ENCODE assay signal across 8 cellular contexts in genomic region chr10:96863922-96864543, GRCh38. TPM values are rescaled to one million over a fixed set of nuclear protein-coding genes. Genes with fewer than 3 reads are reported as not detected.
DNase-seq lines count a peak whose midpoint lies in the region; ATAC-seq and TF ChIP-seq lines count a peak whose summit lies in the region.

No MANE protein-coding gene starts in this region.

- H3K4me1 ChIP-seq in PC-3 (ENCODE audit: insufficient read depth, low read length): peaks cover 20% of the 10 kb centered on the region

- H3K9me3 ChIP-seq in PC-3 (ENCODE audit: low read length): no peaks in the 10 kb centered on the region

- H3K4me3 ChIP-seq in PC-3 (ENCODE audit: low read length): peak overlapping the region; percentile 9; the same call in 1 of the 2 replicates

- TF ChIP-seq CTCF in PC-3 (conservative IDR thresholded peaks at IDR 0.05; ENCODE audit: low read depth, low read length): no peak

- H3K79me2 ChIP-seq in PC-3 (ENCODE audit: low read length): peaks cover 73% of the 10 kb centered on the region

- ATAC-seq in HG02970 (IDR thresholded peaks at IDR 0.05; ENCODE audit: low FRiP score, unreplicated experiment): peak; percentile 60
- ATAC-seq in PC-3: peak; percentile 93

- H3F3A ChIP-seq in PC-3 (ENCODE audit: low read length, unreplicated experiment): peaks cover 7% of the 10 kb centered on the region

- H2AFZ ChIP-seq in PC-3 (ENCODE audit: low read length): no peak overlapping the region

- no peaks in the 10 kb centered on the region for H3K27me3 ChIP-seq in PC-3 (ENCODE audit: low read length)

- CTCF ChIA-PET in PC-3 (lab: Charles Lee): no interaction called here

- POLR2A ChIA-PET in PC-3 (lab: Charles Lee; ENCODE audit: unreplicated experiment): interaction anchor here (0.6 kb wide), 2 partner anchors 136 to 161 kb away, joined by 3 to 8 read pairs; no protein-coding TSS in a partner anchor

- peak overlapping the region; percentile 77 for H3K4me2 ChIP-seq in PC-3 (ENCODE audit: low read length)

- no TSS peak for BruUV-seq in PC-3 (replicated peaks; lab: Mats Ljungman, UMichigan)

- intact Hi-C loops in PC-3 (cut with micrococcal nuclease): loop anchor here (5.0 kb wide), 1 partner anchor 38 kb away; no protein-coding TSS in a partner anchor
- intact Hi-C loops in head of caudate nucleus (cut with DNase I): no loop called here

- H3K9ac ChIP-seq in PC-3 (ENCODE audit: low read length): no peak overlapping the region

- H3K27ac ChIP-seq in PC-3 (ENCODE audit: low read length): peak overlapping the region; percentile 56

- peak in 2 of 3 experiments; percentile 24 to 68 for DNase-seq in NCI-H1417 (lab: John Stamatoyannopoulos, UW)
- DNase-seq in NCI-H1417 treated with DMSO at 0.1 percent for 48 hours (lab: John Stamatoyannopoulos, UW): no peak
- DNase-seq in PC-3: peak; percentile 84
- peak; percentile 52 for DNase-seq in glomerular endothelial cell (ENCODE audit: extremely low read depth, low read depth, low spot score)
- no peak for DNase-seq in head of caudate nucleus
- DNase-seq in midbrain (lab: John Stamatoyannopoulos, UW): no peak
- no peak for DNase-seq in stimulated activated CD4-positive, alpha-beta T cell treated with anti-CD3 and anti-CD28 coated beads, Interleukin-15, amount 100 ng/mL, for 24 hours

- H3K36me3 ChIP-seq in PC-3 (ENCODE audit: low read depth, low read length): no peaks in the 10 kb centered on the region

- H4K20me1 ChIP-seq in PC-3 (ENCODE audit: low read length): peaks cover 18% of the 10 kb centered on the region

- H3K9me2 ChIP-seq in PC-3 (replicated peaks; ENCODE audit: low read length): no peaks in the 10 kb centered on the region

RNA-seq across cellular contexts. Expression of gene LCOR, which starts 31.9 kb away (rescaled TPM):
- 10.5 and 21.0 TPM in 2 replicates for total RNA-seq in PC-3 (2014; rRNA removed)
- 15.0 and 30.5 TPM in 2 replicates for total RNA-seq in glomerular endothelial cell

Comparison
In these comparisons a context has a peak if more than half of its experiments do, and no peak if none do; other contexts are left out.
1. DNase-seq: peak in NCI-H1417 (2 of 3), PC-3 (single experiment) and glomerular endothelial cell (single experiment); none in NCI-H1417 treated with DMSO at 0.1 percent for 48 hours (single experiment), head of caudate nucleus (0 of 42), midbrain (single experiment) and stimulated activated CD4-positive, alpha-beta T cell treated with anti-CD3 and anti-CD28 coated beads, Interleukin-15, amount 100 ng/mL, for 24 hours (single experiment).